Comparison of ENCODE assay signal across 29 cellular contexts in genomic region chr10:97923057-97923456, GRCh38.
"Had no signal": no experiment of that assay in that cellular context is flagged by ENCODE, and none has a peak within 500 bp of the region (broad histone marks: within the 10 kb centered on the region; RNA-seq: fewer than 3 reads in every experiment).

No MANE protein-coding gene starts in this region.

- H3K4me1 ChIP-seq: adrenal gland, foreskin keratinocyte, gastrocnemius medialis had no signal

- H3K27ac Mint-ChIP-seq: activated CD4-positive, alpha-beta memory T cell treated with anti-CD3 and anti-CD28 coated beads, Interleukin-2, amount 10 ng/mL, durations not matched to agents 7 days and 5 days; activated CD4-positive, alpha-beta T cell treated with anti-CD3 and anti-CD28 coated beads for 36 hours; activated CD4-positive, alpha-beta T cell treated with anti-CD3 and anti-CD28 coated beads, Interleukin-2, amount 10 ng/mL, durations not matched to agents 7 days and 5 days; activated naive CD4-positive, alpha-beta T cell treated with anti-CD3 and anti-CD28 coated beads for 36 hours; activated naive CD4-positive, alpha-beta T cell treated with anti-CD3 and anti-CD28 coated beads, Interleukin-2, amount 50 U/mL, for 24 hours; activated naive CD8-positive, alpha-beta T cell treated with anti-CD3 and anti-CD28 coated beads for 36 hours; activated naive CD8-positive, alpha-beta T cell treated with anti-CD3 and anti-CD28 coated beads, Interleukin-2, amount 50 U/mL, for 24 hours; activated T-helper 1 cell treated with anti-CD3 and anti-CD28 coated beads, Interleukin-12 subunit alpha, Interleukin-12 subunit beta, Interleukin-2, Interleukin-4 antibody, amounts not matched to agents 30 ng/mL and 10 ng/mL and 1 ng/mL, durations not matched to agents 14 hours and 24 hours and 36 hours; activated T-helper 2 cell treated with anti-CD3 and anti-CD28 coated beads, Interferon-gamma antibody, Interleukin-2, Interleukin-4, amounts not matched to agents 10 μg/mL and 5 μg/mL and 100 μg/mL, durations not matched to agents 14 hours and 24 hours and 36 hours; effector memory CD8-positive, alpha-beta T cell had no signal

- H3K27me3 ChIP-seq: body of pancreas had no signal

- H3K4me3 ChIP-seq: adrenal gland, body of pancreas, esophagus muscularis mucosa, gastrocnemius medialis, heart right ventricle had no signal

- H3K27ac ChIP-seq: adrenal gland, esophagus muscularis mucosa, foreskin keratinocyte, gastrocnemius medialis had no signal

- H3K9me3 Mint-ChIP-seq: activated CD4-positive, alpha-beta memory T cell treated with anti-CD3 and anti-CD28 coated beads, Interleukin-2, amount 10 ng/mL, durations not matched to agents 7 days and 5 days; activated CD4-positive, alpha-beta T cell treated with anti-CD3 and anti-CD28 coated beads, Interleukin-2, amount 10 ng/mL, durations not matched to agents 7 days and 5 days; activated naive CD4-positive, alpha-beta T cell treated with anti-CD3 and anti-CD28 coated beads for 36 hours; activated naive CD4-positive, alpha-beta T cell treated with anti-CD3 and anti-CD28 coated beads, Interleukin-2, amount 50 U/mL, for 24 hours; activated naive CD8-positive, alpha-beta T cell treated with anti-CD3 and anti-CD28 coated beads for 36 hours; activated naive CD8-positive, alpha-beta T cell treated with anti-CD3 and anti-CD28 coated beads, Interleukin-2, amount 50 U/mL, for 24 hours; activated T-cell treated with anti-CD3 and anti-CD28 coated beads, Interleukin-2, amount 50 U/mL, for 4 hours; activated T-helper 1 cell treated with anti-CD3 and anti-CD28 coated beads, Interleukin-12 subunit alpha, Interleukin-12 subunit beta, Interleukin-2, Interleukin-4 antibody, amounts not matched to agents 30 ng/mL and 10 ng/mL and 1 ng/mL, durations not matched to agents 14 hours and 24 hours and 36 hours; activated T-helper 2 cell treated with anti-CD3 and anti-CD28 coated beads, Interferon-gamma antibody, Interleukin-2, Interleukin-4, amounts not matched to agents 10 μg/mL and 5 μg/mL and 100 μg/mL, durations not matched to agents 14 hours and 24 hours and 36 hours; central memory CD8-positive, alpha-beta T cell; effector memory CD8-positive, alpha-beta T cell had no signal

- H3K36me3 ChIP-seq: adrenal gland, esophagus muscularis mucosa, gastrocnemius medialis, heart right ventricle had no signal

- H3K4me1 Mint-ChIP-seq: activated CD4-positive, alpha-beta T cell treated with anti-CD3 and anti-CD28 coated beads, Interleukin-2, amount 10 ng/mL, durations not matched to agents 7 days and 5 days; activated naive CD8-positive, alpha-beta T cell treated with anti-CD3 and anti-CD28 coated beads, Interleukin-2, amount 50 U/mL, for 24 hours; central memory CD8-positive, alpha-beta T cell had no signal

- H3K4me3 Mint-ChIP-seq: activated CD4-positive, alpha-beta memory T cell treated with anti-CD3 and anti-CD28 coated beads, Interleukin-2, amount 10 ng/mL, durations not matched to agents 7 days and 5 days; activated CD4-positive, alpha-beta T cell treated with anti-CD3 and anti-CD28 coated beads for 36 hours; activated CD4-positive, alpha-beta T cell treated with anti-CD3 and anti-CD28 coated beads, Interleukin-2, amount 10 ng/mL, durations not matched to agents 7 days and 5 days; activated naive CD4-positive, alpha-beta T cell treated with anti-CD3 and anti-CD28 coated beads for 36 hours; activated naive CD4-positive, alpha-beta T cell treated with anti-CD3 and anti-CD28 coated beads, Interleukin-2, amount 50 U/mL, for 24 hours; activated naive CD8-positive, alpha-beta T cell treated with anti-CD3 and anti-CD28 coated beads for 36 hours; activated naive CD8-positive, alpha-beta T cell treated with anti-CD3 and anti-CD28 coated beads, Interleukin-2, amount 50 U/mL, for 24 hours; activated T-cell treated with anti-CD3 and anti-CD28 coated beads, Interleukin-2, amount 50 U/mL, for 4 hours; activated T-helper 1 cell treated with anti-CD3 and anti-CD28 coated beads, Interleukin-12 subunit alpha, Interleukin-12 subunit beta, Interleukin-2, Interleukin-4 antibody, amounts not matched to agents 30 ng/mL and 10 ng/mL and 1 ng/mL, durations not matched to agents 14 hours and 24 hours and 36 hours; central memory CD8-positive, alpha-beta T cell; effector memory CD8-positive, alpha-beta T cell had no signal

- H3K9me3 ChIP-seq: adrenal gland, body of pancreas, esophagus muscularis mucosa, gastrocnemius medialis, heart right ventricle had no signal

- DNase-seq: activated CD4-positive, alpha-beta memory T cell treated with anti-CD3 and anti-CD28 coated beads, Interleukin-2, amount 10 ng/mL, durations not matched to agents 7 days and 5 days; activated CD4-positive, alpha-beta T cell treated with anti-CD3 and anti-CD28 coated beads for 36 hours; activated CD4-positive, alpha-beta T cell treated with anti-CD3 and anti-CD28 coated beads, Interleukin-2, amount 10 ng/mL, durations not matched to agents 7 days and 5 days; activated CD4-positive, alpha-beta T cell treated with anti-CD3 and anti-CD28 coated beads, Interleukin-2, amount 50 U/mL, for 4 hours; activated CD4-positive, CD25-positive, alpha-beta regulatory T cell; activated CD4-positive, CD25-positive, alpha-beta regulatory T cell treated with anti-CD3 and anti-CD28 coated beads, Interleukin-2, amount 50 U/mL, for 72 hours; activated CD8-positive, alpha-beta memory T cell treated with anti-CD3 and anti-CD28 coated beads, Interleukin-2, amount 50 U/mL, for 48 hours; activated naive CD4-positive, alpha-beta T cell treated with anti-CD3 and anti-CD28 coated beads for 36 hours; activated naive CD8-positive, alpha-beta T cell treated with anti-CD3 and anti-CD28 coated beads for 36 hours; activated naive CD8-positive, alpha-beta T cell treated with anti-CD3 and anti-CD28 coated beads, Interleukin-2, amount 50 U/mL, for 24 hours; activated T-cell treated with anti-CD3 and anti-CD28 coated beads for 4 hours; activated T-cell treated with anti-CD3 and anti-CD28 coated beads, Interleukin-2, amount 50 U/mL, for 4 hours; adrenal gland; amygdala; body of pancreas; cortex of kidney; dermis blood vessel endothelial cell; effector CD4-positive, alpha-beta T cell; effector memory CD8-positive, alpha-beta T cell; erythroblast; foreskin keratinocyte; gastrocnemius medialis; heart right ventricle; T-helper 2 cell had no signal

- ATAC-seq: activated CD4-positive, alpha-beta T cell treated with anti-CD3 and anti-CD28 coated beads for 36 hours; activated naive CD8-positive, alpha-beta T cell treated with anti-CD3 and anti-CD28 coated beads, Interleukin-2, amount 50 U/mL, for 24 hours; activated T-cell treated with anti-CD3 and anti-CD28 coated beads, Interleukin-2, amount 50 U/mL, for 4 hours; body of pancreas; effector memory CD8-positive, alpha-beta T cell; foreskin keratinocyte; gastrocnemius medialis had no signal

- H3K36me3 Mint-ChIP-seq: activated naive CD4-positive, alpha-beta T cell treated with anti-CD3 and anti-CD28 coated beads, Interleukin-2, amount 50 U/mL, for 24 hours; activated naive CD8-positive, alpha-beta T cell treated with anti-CD3 and anti-CD28 coated beads for 36 hours had no signal
